Comparison of ENCODE assay signal across 8 cellular contexts in the genomic region with DNA sequence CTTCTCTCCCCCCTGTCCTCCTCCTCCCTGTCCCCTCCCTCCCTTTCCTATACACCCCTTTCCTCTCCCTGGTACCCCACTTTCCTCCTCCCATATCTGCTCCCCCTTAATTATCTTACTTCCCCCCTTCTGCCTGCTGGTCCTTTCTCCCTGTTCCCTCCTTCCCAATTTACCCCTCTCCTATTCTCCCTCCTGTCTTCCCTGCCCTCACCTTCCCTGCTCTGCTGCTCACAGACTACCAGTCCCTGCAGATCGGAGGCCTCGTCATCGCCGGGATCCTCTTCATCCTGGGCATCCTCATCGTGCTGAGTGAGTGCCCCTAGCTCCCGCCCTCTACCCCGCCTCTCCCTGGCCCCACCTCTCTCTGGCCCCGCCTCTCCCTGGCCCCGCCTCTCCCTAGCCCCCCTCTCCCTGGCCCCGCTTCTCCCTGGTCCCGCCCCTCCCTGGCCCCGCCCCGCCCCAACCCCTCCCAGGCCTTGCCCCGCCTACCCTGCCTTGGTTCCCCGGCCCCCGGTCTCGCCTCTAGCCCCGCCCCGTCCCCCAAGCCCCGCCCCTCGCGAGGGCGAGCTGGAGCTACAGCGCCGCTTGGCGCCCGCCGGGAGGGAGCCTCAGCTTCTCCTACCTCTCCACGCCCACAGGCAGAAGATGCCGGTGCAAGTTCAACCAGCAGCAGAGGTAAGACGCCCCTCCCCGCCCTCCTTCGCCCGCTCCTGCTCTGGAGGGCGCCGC. TPM values are rescaled to one million over a fixed set of nuclear protein-coding genes. Genes with fewer than 3 reads are reported as not detected.
DNase-seq lines count a peak whose midpoint lies in the region; ATAC-seq and TF ChIP-seq lines count a peak whose summit lies in the region.

No MANE protein-coding gene starts in this region.

- in situ Hi-C loops in SK-MEL-5 (cut with HindIII; ENCODE audit: low pct_unique_long_range_greater_than_20kb, low sequenced_read_pairs) = no loop called here

- peak overlapping the region; percentile 74 for H3K4me3 Mint-ChIP-seq in activated naive CD4-positive, alpha-beta T cell treated with anti-CD3 and anti-CD28 coated beads for 36 hours

- H3K36me3 Mint-ChIP-seq in activated naive CD4-positive, alpha-beta T cell treated with anti-CD3 and anti-CD28 coated beads for 36 hours (ENCODE audit: low read depth) = no peaks in the 10 kb centered on the region

- intact Hi-C loops in A673 (cut with micrococcal nuclease; ENCODE audit: unreplicated experiment) = no loop called here
- intact Hi-C loops in activated naive CD4-positive, alpha-beta T cell treated with anti-CD3 and anti-CD28 coated beads for 36 hours (cut with micrococcal nuclease) = loop anchor here (1.0 to 2.0 kb wide), 7 partner anchors 14 to 168 kb away; a partner anchor contains a TSS

- peak; percentile 59 for TF ChIP-seq CTCF in A673 (conservative IDR thresholded peaks at IDR 0.05; ENCODE audit: low read depth, low read length)
- peak in 3 of 4 experiments; percentile 37 to 72 (median 44) for TF ChIP-seq CTCF in gastroesophageal sphincter (IDR thresholded peaks at IDR 0.05)
- peak; percentile 46 for TF ChIP-seq CTCF in neutrophil (IDR thresholded peaks at IDR 0.05)

- peak; percentile 54 to 72 for TF ChIP-seq POLR2A in gastroesophageal sphincter (IDR thresholded peaks at IDR 0.05)

- POLR2A ChIA-PET in A673 (lab: Charles Lee; ENCODE audit: low non-redundant PET) = interaction anchor here (0.6 kb wide), 1 partner anchor 129 kb away, joined by 3 read pairs; no protein-coding TSS in a partner anchor

- ATAC-seq in GM18907 (IDR thresholded peaks at IDR 0.05; ENCODE audit: unreplicated experiment) (peak; percentile 65), gastroesophageal sphincter (peak; percentile 64)

- H3K36me3 ChIP-seq in A673 (ENCODE audit: insufficient read depth, low read length, poor library complexity, severe bottlenecking) (no peaks in the 10 kb centered on the region), gastroesophageal sphincter (peaks cover 0 to 3% of the 10 kb centered on the region in 2 donors), neutrophil (no peaks in the 10 kb centered on the region)

- DNase-seq in A673 (ENCODE audit: low spot score) (peak; percentile 92), HuH-7.5 (ENCODE audit: low spot score) (peak; percentile 76), SK-MEL-5 (ENCODE audit: low read depth, low spot score) (peak; percentile 89), stromal cell of bone marrow (ENCODE audit: low read depth) (peak; percentile 71)
- peak; percentile 98 for DNase-seq in activated naive CD4-positive, alpha-beta T cell treated with anti-CD3 and anti-CD28 coated beads for 36 hours

- TF ChIP-seq EP300 in gastroesophageal sphincter (IDR thresholded peaks at IDR 0.05) = no peak

- peaks cover 3% of the 10 kb centered on the region for H3K27me3 ChIP-seq in A673 (replicated peaks; ENCODE audit: insufficient read depth, low read depth, low read length, poor library complexity)
- peaks cover 44% of the 10 kb centered on the region for H3K27me3 ChIP-seq in gastroesophageal sphincter
- H3K27me3 ChIP-seq in neutrophil = peaks cover 61% of the 10 kb centered on the region

- no peaks in the 10 kb centered on the region for H3K9me3 ChIP-seq in A673 (ENCODE audit: low read depth, low read length, poor library complexity, severe bottlenecking)
- no peaks in the 10 kb centered on the region for H3K9me3 ChIP-seq in gastroesophageal sphincter
- no peaks in the 10 kb centered on the region for H3K9me3 ChIP-seq in neutrophil

- no peak overlapping the region for H3K27ac Mint-ChIP-seq in activated naive CD4-positive, alpha-beta T cell treated with anti-CD3 and anti-CD28 coated beads for 36 hours

- WGBS in gastroesophageal sphincter (ENCODE audit: low coverage in 1 of 2), 2 donors = 0 to 4% methylated on average over 5 to 8 of the region's 36 CpGs

- BruUV-seq in A673 (replicated peaks; lab: Mats Ljungman, UMichigan) = no TSS peak

- H3K27ac ChIP-seq in A673 (ENCODE audit: low read depth, low read length, poor library complexity, severe bottlenecking) (no peak overlapping the region), gastroesophageal sphincter (peak overlapping the region; percentile 49 to 92 (median 91)), neutrophil (peak overlapping the region; percentile 15)

- H3K9me3 Mint-ChIP-seq in activated naive CD4-positive, alpha-beta T cell treated with anti-CD3 and anti-CD28 coated beads for 36 hours = no peaks in the 10 kb centered on the region

- H3K27me3 Mint-ChIP-seq in activated naive CD4-positive, alpha-beta T cell treated with anti-CD3 and anti-CD28 coated beads for 36 hours (ENCODE audit: low read depth) = peaks cover 4% of the 10 kb centered on the region

- peaks cover 30% of the 10 kb centered on the region for H3K4me1 Mint-ChIP-seq in activated naive CD4-positive, alpha-beta T cell treated with anti-CD3 and anti-CD28 coated beads for 36 hours (ENCODE audit: low read depth)

- H3K4me3 ChIP-seq in A673 (ENCODE audit: low read depth, low read length, poor library complexity, severe bottlenecking) (no peak overlapping the region), gastroesophageal sphincter (peak overlapping the region; percentile 24 to 57), neutrophil (ENCODE audit: low read depth in 1 of 2, low read length in 1 of 2) (peak overlapping the region in 1 of 2 experiments; percentile 45)

- CTCF ChIA-PET in A673 (lab: Charles Lee) = interaction anchor here (0.6 to 2.1 kb wide), 8 partner anchors 13 to 211 kb away, joined by 3 to 8 read pairs (median 5); no protein-coding TSS in a partner anchor
- CTCF ChIA-PET in activated naive CD4-positive, alpha-beta T cell treated with anti-CD3 and anti-CD28 coated beads for 36 hours (lab: Charles Lee) = interaction anchor here (0.5 to 4.0 kb wide), 19 partner anchors 9 to 346 kb away, joined by 3 to 35 read pairs (median 6); a partner anchor contains a TSS

- H3K4me1 ChIP-seq in A673 (ENCODE audit: insufficient read depth, low read length, poor library complexity, severe bottlenecking) (peaks cover 27% of the 10 kb centered on the region), gastroesophageal sphincter (peaks cover 0 to 76% (median 21%) of the 10 kb centered on the region in 3 donors), neutrophil (ENCODE audit: control insufficient read depth in 1 of 2, insufficient read depth in 1 of 2, low read depth in 1 of 2, low read length in 1 of 2) (peaks cover 35% of the 10 kb centered on the region in 2 experiments)

RNA-seq across cellular contexts. Expression of a gene that starts 2.0 kb away (rescaled TPM):
- 0.56 and 0.85 TPM in 2 replicates for total RNA-seq in A673 (2021)
- total RNA-seq in SK-MEL-5 (2014; rRNA removed; shearing (Covaris generic)) = not detected in 2 replicates
- not detected in 2 replicates for polyA plus RNA-seq in SK-MEL-5 (2015; cell fraction: cytosol; rRNA removed)
- polyA plus RNA-seq in SK-MEL-5 (2015; cell fraction: nucleus; rRNA removed) = 0.22 TPM in 1 of 2 replicates, not detected in the other
- total RNA-seq in activated naive CD4-positive, alpha-beta T cell treated with anti-CD3 and anti-CD28 coated beads for 36 hours = 1 to 10 TPM in 1 of 2 experiments, under 1 TPM in 1; 0.54 to 1.2 TPM
- total RNA-seq in gastroesophageal sphincter = not detected

RNA-seq across cellular contexts. Expression of a gene that starts 2.4 kb away (rescaled TPM):
- total RNA-seq in A673 (2021) (0.98 TPM in 1 of 2 replicates, not detected in the other), gastroesophageal sphincter (100 to 1,000 TPM in 1 of 4 donors, 10 to 100 TPM in 3; 42.8 to 140 (median 52.7) TPM)
- total RNA-seq in SK-MEL-5 (2014; rRNA removed; shearing (Covaris generic)) = not detected in 2 replicates
- 0.13 TPM in 1 of 2 replicates, not detected in the other for polyA plus RNA-seq in SK-MEL-5 (2015; cell fraction: cytosol; rRNA removed)
- polyA plus RNA-seq in SK-MEL-5 (2015; cell fraction: nucleus; rRNA removed) = not detected in 2 replicates
- 1 to 10 TPM; 3.3 to 3.4 TPM for total RNA-seq in activated naive CD4-positive, alpha-beta T cell treated with anti-CD3 and anti-CD28 coated beads for 36 hours

RNA-seq across cellular contexts. Expression of a gene that starts 6.2 kb away (rescaled TPM):
- total RNA-seq in A673 (2021) = not detected in 2 replicates
- total RNA-seq in SK-MEL-5 (2014; rRNA removed; shearing (Covaris generic)) = 0.11 TPM in 1 of 2 replicates, not detected in the other
- polyA plus RNA-seq in SK-MEL-5 (2015; cell fraction: cytosol; rRNA removed) = not detected in 2 replicates
- polyA plus RNA-seq in SK-MEL-5 (2015; cell fraction: nucleus; rRNA removed) = not detected in 2 replicates
- 1 to 10 TPM; 1.1 to 1.7 TPM for total RNA-seq in activated naive CD4-positive, alpha-beta T cell treated with anti-CD3 and anti-CD28 coated beads for 36 hours
- 10 to 100 TPM; 24.8 to 47.9 (median 36.2) TPM for total RNA-seq in gastroesophageal sphincter

RNA-seq across cellular contexts. Expression of a gene that starts 13.5 kb away (rescaled TPM):
- total RNA-seq in A673 (2021) (12.7 and 13.6 TPM in 2 replicates), gastroesophageal sphincter (10 to 100 TPM; 18.8 to 42.5 (median 33.0) TPM)
- total RNA-seq in SK-MEL-5 (2014; rRNA removed; shearing (Covaris generic)) = 71.3 and 79.3 TPM in 2 replicates
- 139 and 147 TPM in 2 replicates for polyA plus RNA-seq in SK-MEL-5 (2015; cell fraction: cytosol; rRNA removed)
- 14.3 and 18.9 TPM in 2 replicates for polyA plus RNA-seq in SK-MEL-5 (2015; cell fraction: nucleus; rRNA removed)
- total RNA-seq in activated naive CD4-positive, alpha-beta T cell treated with anti-CD3 and anti-CD28 coated beads for 36 hours = 100 to 1,000 TPM; 289 to 294 TPM

RNA-seq across cellular contexts. Expression of a gene that starts 25.4 kb away (rescaled TPM):
- not detected in 2 replicates for total RNA-seq in A673 (2021)
- total RNA-seq in SK-MEL-5 (2014; rRNA removed; shearing (Covaris generic)) = not detected in 2 replicates
- polyA plus RNA-seq in SK-MEL-5 (2015; cell fraction: cytosol; rRNA removed) = not detected in 2 replicates
- not detected in 2 replicates for polyA plus RNA-seq in SK-MEL-5 (2015; cell fraction: nucleus; rRNA removed)
- total RNA-seq in activated naive CD4-positive, alpha-beta T cell treated with anti-CD3 and anti-CD28 coated beads for 36 hours = not detected
- 10 to 100 TPM in 1 of 4 donors, 1 to 10 TPM in 3; 1.2 to 38.8 (median 4.2) TPM for total RNA-seq in gastroesophageal sphincter

Comparison
In these comparisons a context has a peak if more than half of its experiments do, and no peak if none do; other contexts are left out.
1. RNA of a gene that starts 2.4 kb away (total RNA-seq): 42.8 to 140 TPM in gastroesophageal sphincter; 3.3 to 3.4 TPM in activated naive CD4-positive, alpha-beta T cell treated with anti-CD3 and anti-CD28 coated beads for 36 hours, 0.98 TPM in A673 and not detected in SK-MEL-5; every median in the first group is over 4 times any median in the second.
2. RNA of a gene that starts 6.2 kb away (total RNA-seq): 24.8 to 47.9 TPM in gastroesophageal sphincter; 1.1 to 1.7 TPM in activated naive CD4-positive, alpha-beta T cell treated with anti-CD3 and anti-CD28 coated beads for 36 hours, 0.11 TPM in SK-MEL-5 and not detected in A673; every median in the first group is over 4 times any median in the second.
3. Peak in every context shown above with its lines, with median percentiles within 50 percentile points of each other: DNase-seq and CTCF ChIP-seq.